11 cellular contexts compared by ENCODE assay signal in the genomic region with DNA sequence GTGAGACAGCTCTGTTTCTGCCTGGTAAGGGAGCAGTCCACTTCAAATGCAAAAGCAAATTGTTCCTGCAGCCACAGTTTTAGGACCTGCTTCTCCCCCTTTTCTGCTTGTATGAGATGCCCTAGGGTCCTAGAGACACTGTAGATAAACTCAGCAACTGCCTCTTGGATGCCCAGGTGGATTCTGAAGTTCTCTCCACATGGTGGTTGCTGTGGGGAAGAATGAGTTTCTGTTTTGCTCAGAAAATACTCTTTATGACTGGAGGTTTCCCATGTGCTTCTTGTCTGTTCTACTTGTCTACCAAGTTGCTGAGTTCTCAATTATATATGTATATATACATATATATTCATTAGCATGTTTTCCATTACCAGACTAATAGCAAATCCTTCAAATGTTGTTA. TPM values are rescaled to one million over a fixed set of nuclear protein-coding genes. Genes with fewer than 3 reads are reported as not detected.
DNase-seq lines count a peak whose midpoint lies in the region; ATAC-seq and TF ChIP-seq lines count a peak whose summit lies in the region.
"Had no signal": no experiment of that assay in that cellular context is flagged by ENCODE, and none has a peak within 500 bp of the region (broad histone marks: within the 10 kb centered on the region; RNA-seq: fewer than 3 reads in every experiment).

No MANE protein-coding gene starts in this region.

- TF ChIP-seq CTCF in GM10248 (IDR thresholded peaks at IDR 0.05; ENCODE audit: control extremely low read depth, extremely low read depth, low read depth, missing control alignments) (no peak), WERI-Rb-1 (IDR thresholded peaks at IDR 0.05; ENCODE audit: low read depth, low read length) (no peak)

- ATAC-seq in GM19023 (IDR thresholded peaks at IDR 0.05; ENCODE audit: unreplicated experiment) (peak; percentile 82), HG02610 (IDR thresholded peaks at IDR 0.05; ENCODE audit: unreplicated experiment) (peak; percentile 99), HG03442 (IDR thresholded peaks at IDR 0.05; ENCODE audit: unreplicated experiment) (peak; percentile 97)

- peaks cover 4% of the 10 kb centered on the region for H3K27me3 ChIP-seq in WERI-Rb-1 (ENCODE audit: insufficient read depth, low read depth, severe bottlenecking)
- H3K27me3 ChIP-seq: cardiac muscle cell had no signal

- POLR2A ChIA-PET in GM10248 (lab: Yijun Ruan, JAX) = no interaction called here

- no peaks in the 10 kb centered on the region for H3K36me3 ChIP-seq in WERI-Rb-1
- H3K36me3 ChIP-seq: cardiac muscle cell had no signal

- no peaks in the 10 kb centered on the region for H3K9me3 ChIP-seq in WERI-Rb-1 (ENCODE audit: severe bottlenecking)

- CTCF ChIA-PET in GM10248 (lab: Yijun Ruan, JAX) = interaction anchor here (1.5 to 2.5 kb wide), 2 partner anchors 39 to 48 kb away, joined by 3 to 8 read pairs; no protein-coding TSS in a partner anchor

- DNase-seq in GM10248 (ENCODE audit: extremely low spot score) (peak; percentile 50), SK-N-DZ (ENCODE audit: low spot score) (no peak), WERI-Rb-1 (no peak), DMS114 treated with DMSO at 0.1 percent for 48 hours (lab: John Stamatoyannopoulos, UW; ENCODE audit: unreplicated experiment) (no peak), cerebellar cortex (ENCODE audit: low spot score) (no peak)
- DNase-seq: posterior cingulate gyrus, SIG-M5 had no signal

- no peak overlapping the region for H3K27ac ChIP-seq in WERI-Rb-1
- H3K27ac ChIP-seq: cardiac muscle cell had no signal

- H3K4me3 ChIP-seq in WERI-Rb-1 (ENCODE audit: low read depth, low read length) = no peak overlapping the region
- H3K4me3 ChIP-seq: cardiac muscle cell had no signal

RNA-seq across cellular contexts. Expression of gene ZNF80, which starts 5.6 kb away (rescaled TPM):
- not detected in 2 replicates for polyA plus RNA-seq in SK-N-DZ (2014; cell fraction: cytosol; rRNA removed)
- polyA plus RNA-seq in SK-N-DZ (2014; cell fraction: nucleus; rRNA removed) = not detected in 2 replicates
- polyA plus RNA-seq: cardiac muscle cell had no signal

RNA-seq across cellular contexts. Expression of gene TIGIT, which starts 50.9 kb away (rescaled TPM):
- polyA plus RNA-seq in SK-N-DZ (2014; cell fraction: cytosol; rRNA removed) = not detected in 2 replicates
- polyA plus RNA-seq in SK-N-DZ (2014; cell fraction: nucleus; rRNA removed) = not detected in 2 replicates
- polyA plus RNA-seq: cardiac muscle cell had no signal
